ENCODE assay signal across 1 cellular context in genomic region chr2:42448163-42448562, GRCh38.
TF ChIP-seq lines count a peak whose summit lies in the region.

No MANE protein-coding gene starts in this region.

TF ChIP-seq in HEK293, 187 proteins besides CTCF, POLR2A, EP300 and RAD21 (continued from another document):
- TF ChIP-seq ZNF518A (tag by site-specific recombination; conservative IDR thresholded peaks at IDR 0.05; ENCODE audit: low read depth): peak; percentile 60
- no peak for TF ChIP-seq ZNF148 (tag by site-specific recombination; IDR thresholded peaks at IDR 0.05; ENCODE audit: borderline replicate concordance)
- TF ChIP-seq ZNF555 (tag by site-specific recombination; conservative IDR thresholded peaks at IDR 0.05): peak; percentile 25
- peak; percentile 56; the same call in 1 of the 2 replicates for TF ChIP-seq ZNF394 (tag by site-specific recombination; IDR thresholded peaks at IDR 0.05; ENCODE audit: borderline replicate concordance)
- no peak for TF ChIP-seq GFI1B (tag by site-specific recombination; IDR thresholded peaks at IDR 0.05)
- TF ChIP-seq ZNF837 (tag by site-specific recombination; IDR thresholded peaks at IDR 0.05): no peak
- TF ChIP-seq GLIS1 (tag by site-specific recombination; IDR thresholded peaks at IDR 0.05): no peak
- no peak for TF ChIP-seq ZNF311 (tag by site-specific recombination; IDR thresholded peaks at IDR 0.05; ENCODE audit: borderline replicate concordance)
- peak; percentile 31; the same call in 1 of the 2 replicates for TF ChIP-seq ZBTB11 (tag by site-specific recombination; conservative IDR thresholded peaks at IDR 0.05; ENCODE audit: low read depth)
TF ChIP-seq in HEK293: peak in this region for 5.
